ENCODE assay signal across 20 cellular contexts in the genomic region with DNA sequence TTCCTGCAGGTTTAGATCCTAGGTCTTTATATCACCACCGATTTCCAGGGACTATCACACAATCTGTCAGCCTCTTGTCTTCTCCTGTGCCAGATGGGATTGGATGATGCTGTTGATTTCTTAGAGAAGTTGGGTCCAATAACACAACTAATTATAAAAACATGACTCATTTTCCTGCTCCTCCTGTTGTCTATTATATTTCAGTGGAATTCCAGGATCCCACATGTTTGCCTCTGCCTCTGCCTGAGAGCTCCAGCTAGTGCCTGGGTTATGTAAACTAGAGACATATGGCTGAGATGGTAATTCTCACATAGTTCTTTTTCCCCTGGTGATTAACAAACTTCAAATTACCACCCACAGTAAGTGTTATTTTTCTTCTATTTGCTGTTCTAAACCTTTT. TPM values are rescaled to one million over a fixed set of nuclear protein-coding genes. Genes with fewer than 3 reads are reported as not detected.
DNase-seq lines count a peak whose midpoint lies in the region; ATAC-seq and TF ChIP-seq lines count a peak whose summit lies in the region.
"Had no signal": no experiment of that assay in that cellular context is flagged by ENCODE, and none has a peak within 500 bp of the region (broad histone marks: within the 10 kb centered on the region; RNA-seq: fewer than 3 reads in every experiment).

No MANE protein-coding gene starts in this region.

- no peak for TF ChIP-seq EP300 in stomach (IDR thresholded peaks at IDR 0.05)

- H3K27me3 ChIP-seq in brain microvascular endothelial cell (replicated peaks) (no peaks in the 10 kb centered on the region), stomach (no peaks in the 10 kb centered on the region)
- H3K27me3 ChIP-seq: heart left ventricle had no signal

- TF ChIP-seq CTCF in brain microvascular endothelial cell (IDR thresholded peaks at IDR 0.05; ENCODE audit: low read depth, low read length, missing control alignments) (no peak), foreskin fibroblast (IDR thresholded peaks at IDR 0.05; ENCODE audit: low read depth, low read length) (no peak), stomach (IDR thresholded peaks at IDR 0.05) (no peak)

- H3K4me3 ChIP-seq in brain microvascular endothelial cell (ENCODE audit: low read depth, low read length) (no peak overlapping the region), foreskin fibroblast (ENCODE audit: low read depth in 1 of 2, low read length in 2 of 2) (no peak overlapping the region), stomach (no peak overlapping the region)
- H3K4me3 ChIP-seq: A549, heart left ventricle, transverse colon had no signal

- WGBS in stomach, 5 donors = 24 to 58% (median 33%) methylated on average over 1 of the region's 1 CpG

- no peaks in the 10 kb centered on the region for H3K9me3 ChIP-seq in stomach
- H3K9me3 ChIP-seq: A549, heart left ventricle, transverse colon had no signal

- ATAC-seq in GM19452 (IDR thresholded peaks at IDR 0.05; ENCODE audit: unreplicated experiment) (no peak), HG03280 (IDR thresholded peaks at IDR 0.05; ENCODE audit: unreplicated experiment) (no peak)
- ATAC-seq: A549; heart left ventricle; natural killer cell treated with Interleukin-12 subunit alpha and Interleukin-12 subunit beta and Interleukin-15 and Interleukin-18, amount 100 ng/mL, for 72 hours had no signal

- H3K27ac ChIP-seq in brain microvascular endothelial cell = no peak overlapping the region
- H3K27ac ChIP-seq in stomach = no peak overlapping the region
- H3K27ac ChIP-seq: A549, heart left ventricle, transverse colon had no signal

- intact Hi-C loops in stomach (cut with DNase I; ENCODE audit: low total_unique reads) = no loop called here

- TF ChIP-seq POLR2A in stomach (IDR thresholded peaks at IDR 0.05) = no peak

- H3K4me1 ChIP-seq in stomach = peaks cover 11 to 27% (median 15%) of the 10 kb centered on the region in 4 donors
- H3K4me1 ChIP-seq: A549 had no signal

- DNase-seq in AG08395 (ENCODE audit: low spot score) = peak; percentile 37
- DNase-seq in HT1080 (ENCODE audit: low read depth) = peak; percentile 72
- peak; percentile 16 for DNase-seq in brain microvascular endothelial cell
- DNase-seq in foreskin fibroblast = peak; percentile 56 to 82
- no peak for DNase-seq in NCI-H82 (lab: John Stamatoyannopoulos, UW)
- DNase-seq in stomach = no peak
- DNase-seq: activated CD4-positive, alpha-beta T cell treated with anti-CD3 and anti-CD28 coated beads for 4 hours; activated gamma-delta T cell; amniotic stem cell; CD4-positive, CD25-positive, alpha-beta regulatory T cell; heart left ventricle; immature natural killer cell; NCI-H2081; NCI-H774; small intestine; transverse colon had no signal

- H3K36me3 ChIP-seq in brain microvascular endothelial cell (replicated peaks) = no peaks in the 10 kb centered on the region
- no peaks in the 10 kb centered on the region for H3K36me3 ChIP-seq in stomach
- H3K36me3 ChIP-seq: heart left ventricle, transverse colon had no signal

- in situ Hi-C loops in brain microvascular endothelial cell (cut with HindIII; ENCODE audit: low pct_ligation_motif_present, low sequenced_read_pairs) = no loop called here

RNA-seq across cellular contexts. Expression of a gene that starts 3.2 kb away (rescaled TPM):
- total RNA-seq in HT1080 (2014; rRNA removed; shearing (Covaris generic)) = not detected in 2 replicates
- not detected in 2 replicates for polyA plus RNA-seq in HT1080 (2015; cell fraction: cytosol; rRNA removed)
- not detected in 2 replicates for polyA plus RNA-seq in HT1080 (2015; cell fraction: nucleus; rRNA removed)
- 10 to 100 TPM in 3 of 5 donors, 1 to 10 TPM in 1, not detected in 1; 1.2 to 48.2 (median 18.5) TPM for total RNA-seq in stomach
- 10 to 100 TPM; 60.2 to 79.1 (median 65.8) TPM for polyA plus RNA-seq in stomach
- polyA plus RNA-seq: A549 had no signal

Comparison
In these comparisons a context has a peak if more than half of its experiments do, and no peak if none do; other contexts are left out.
1. DNase-seq: peak in AG08395 (single experiment), HT1080 (single experiment), brain microvascular endothelial cell (single experiment) and foreskin fibroblast (2 of 2); none in NCI-H82 (single experiment) and stomach (single experiment).